In genomic region chrY:11668221-11668620, GRCh38 we compare ENCODE assay signal across 19 cellular contexts.
"Had no signal": no experiment of that assay in that cellular context is flagged by ENCODE, and none has a peak within 500 bp of the region (broad histone marks: within the 10 kb centered on the region; RNA-seq: fewer than 3 reads in every experiment).

No MANE protein-coding gene starts in this region.

- H3K9me3 ChIP-seq: adrenal gland, prostate gland, thyroid gland had no signal

- ATAC-seq: activated naive CD4-positive, alpha-beta T cell treated with anti-CD3 and anti-CD28 coated beads, Interleukin-2, amount 50 U/mL, for 72 hours; activated T-cell treated with anti-CD3 and anti-CD28 coated beads, Interleukin-2, amount 50 U/mL, for 72 hours; left ventricle myocardium superior; naive thymus-derived CD8-positive, alpha-beta T cell; right cardiac atrium; T-helper 17 cell had no signal

- H3K4me3 ChIP-seq: adrenal gland, esophagus muscularis mucosa, prostate gland, thyroid gland had no signal

- H3K27me3 ChIP-seq: adrenal gland, esophagus muscularis mucosa, thyroid gland had no signal

- H3K27ac ChIP-seq: adrenal gland, esophagus muscularis mucosa, prostate gland, thyroid gland, VCaP had no signal

- FAIRE-seq: colon had no signal

- H3K36me3 ChIP-seq: adrenal gland, esophagus muscularis mucosa, prostate gland, thyroid gland had no signal

- H3K4me1 ChIP-seq: adrenal gland, esophagus muscularis mucosa, prostate gland, thyroid gland had no signal

- DNase-seq: activated CD4-positive, alpha-beta T cell treated with anti-CD3 and anti-CD28 coated beads, Interleukin-2, amount 50 U/mL, for 4 hours; activated CD4-positive, CD25-positive, alpha-beta regulatory T cell treated with anti-CD3 and anti-CD28 coated beads, Interleukin-2, amount 50 U/mL, for 72 hours; activated effector memory CD4-positive, alpha-beta T cell treated with anti-CD3 and anti-CD28 coated beads, Interleukin-2, amount 50 U/mL, for 16 hours; activated T-cell treated with anti-CD3 and anti-CD28 coated beads, Interleukin-2, amount 50 U/mL, for 72 hours; adrenal gland; central memory CD4-positive, alpha-beta T cell; kidney glomerular epithelial cell; left ventricle myocardium superior; naive thymus-derived CD8-positive, alpha-beta T cell; right cardiac atrium; stimulated activated CD4-positive, alpha-beta T cell treated with anti-CD3 and anti-CD28 coated beads, Interleukin-2, amount 100 ng/mL, for 24 hours; stimulated activated naive CD4-positive, alpha-beta T cell treated with Interleukin-2 at 50 U/mL for 16 hours; T-helper 17 cell; thyroid gland had no signal
